Comparison of ENCODE assay signal across 8 cellular contexts in the genomic region with DNA sequence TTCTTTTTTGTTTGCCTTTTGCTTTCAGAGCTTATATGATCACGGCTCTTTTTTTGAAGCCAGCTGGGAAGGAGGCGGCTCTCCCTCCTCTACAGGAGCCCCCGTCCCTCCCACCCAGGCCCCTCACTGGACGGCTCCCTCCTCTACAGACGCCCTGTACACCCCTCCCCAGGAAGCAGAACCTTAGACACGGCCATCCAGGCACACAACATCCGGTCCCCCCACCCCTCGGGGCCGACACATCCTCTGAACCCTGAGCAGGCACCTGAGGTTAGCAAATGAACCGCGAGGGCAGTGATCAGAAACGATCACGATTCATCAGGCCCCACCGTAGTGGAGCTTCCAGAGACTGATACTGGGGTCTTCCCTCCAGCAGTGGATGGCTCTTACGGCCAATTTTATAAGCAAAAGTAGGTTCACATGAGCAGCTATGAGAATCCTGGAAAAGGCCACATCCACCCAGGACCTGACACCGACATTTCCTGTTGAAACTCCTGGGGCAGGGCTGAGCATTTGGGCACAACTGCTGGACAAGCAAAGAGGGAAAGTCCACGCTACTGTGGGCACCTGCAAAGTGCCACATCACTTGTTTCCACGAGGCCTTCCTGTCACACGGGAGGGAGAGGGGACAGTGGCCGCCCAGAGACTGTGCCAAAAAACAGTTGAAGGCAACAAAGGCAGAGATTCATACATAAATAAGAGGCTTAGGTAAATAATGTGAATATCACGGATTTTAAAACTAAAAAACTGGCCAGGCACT.
A peak's percentile ranks its signal among the peaks of the same experiment; 100 is the strongest.
DNase-seq lines count a peak whose midpoint lies in the region; ATAC-seq lines count a peak whose summit lies in the region.

No MANE protein-coding gene starts in this region.

- no peaks in the 10 kb centered on the region for H3K36me3 ChIP-seq in Karpas-422 (ENCODE audit: insufficient read depth, low read length)

- peaks cover 16% of the 10 kb centered on the region for H3K4me1 ChIP-seq in Karpas-422 (ENCODE audit: low read length)

- ATAC-seq in GM21367 (IDR thresholded peaks at IDR 0.05; ENCODE audit: unreplicated experiment) = peak; percentile 45
- no peak for ATAC-seq in HG03025 (IDR thresholded peaks at IDR 0.05; ENCODE audit: low FRiP score, unreplicated experiment)

- no peak overlapping the region for H3K27ac ChIP-seq in Karpas-422 (ENCODE audit: low read length)

- H2AFZ ChIP-seq in Karpas-422 (ENCODE audit: low read length) = no peak overlapping the region

- no peak overlapping the region for H3K4me2 ChIP-seq in Karpas-422 (ENCODE audit: low read depth, low read length, poor library complexity, severe bottlenecking)

- no peak overlapping the region for H3K4me3 ChIP-seq in Karpas-422 (ENCODE audit: low read length)

- H3K27me3 ChIP-seq in Karpas-422 (ENCODE audit: low read length) = no peaks in the 10 kb centered on the region

- H3K79me2 ChIP-seq in Karpas-422 (ENCODE audit: low read length) = no peaks in the 10 kb centered on the region

- peak; percentile 48 for DNase-seq in Karpas-422
- DNase-seq in activated gamma-delta T cell (lab: John Stamatoyannopoulos, UW) = peak; percentile 42
- peak in 2 of 3 donors; percentile 50 to 58 for DNase-seq in stimulated activated CD4-positive, alpha-beta T cell treated with anti-CD3 and anti-CD28 coated beads, TNF-alpha, amount 100 ng/mL, for 1 hour (ENCODE audit: low read depth in 3 of 3, low spot score in 1 of 3)
- no peak for DNase-seq in NCI-H187 treated with DMSO at 0.1 percent for 48 hours (lab: John Stamatoyannopoulos, UW)
- no peak for DNase-seq in dermis blood vessel endothelial cell
- no peak for DNase-seq in HPDE6-E6E7 (ENCODE audit: extremely low spot score)

- no peaks in the 10 kb centered on the region for H3K9me2 ChIP-seq in Karpas-422 (replicated peaks; ENCODE audit: insufficient read depth, low read length)

- H4K20me1 ChIP-seq in Karpas-422 (ENCODE audit: insufficient read depth, low read depth, low read length) = peaks cover 15% of the 10 kb centered on the region; the same call in 1 of the 2 replicates

- no peaks in the 10 kb centered on the region for H3K9me3 ChIP-seq in Karpas-422 (ENCODE audit: low read length)

- no peak overlapping the region for H3K9ac ChIP-seq in Karpas-422 (ENCODE audit: low read length)

Comparison
In these comparisons a context has a peak if more than half of its experiments do, and no peak if none do; other contexts are left out.
1. DNase-seq: peak in Karpas-422 (single experiment), activated gamma-delta T cell (single experiment) and stimulated activated CD4-positive, alpha-beta T cell treated with anti-CD3 and anti-CD28 coated beads, TNF-alpha, amount 100 ng/mL, for 1 hour (2 of 3); none in NCI-H187 treated with DMSO at 0.1 percent for 48 hours (single experiment), dermis blood vessel endothelial cell (single experiment) and HPDE6-E6E7 (single experiment).